9 cellular contexts compared by ENCODE assay signal in genomic region chr1:164617607-164618564, GRCh38. TPM values are rescaled to one million over a fixed set of nuclear protein-coding genes. Genes with fewer than 3 reads are reported as not detected.
DNase-seq lines count a peak whose midpoint lies in the region; ATAC-seq and TF ChIP-seq lines count a peak whose summit lies in the region.
"Had no signal": no experiment of that assay in that cellular context is flagged by ENCODE, and none has a peak within 500 bp of the region (broad histone marks: within the 10 kb centered on the region; RNA-seq: fewer than 3 reads in every experiment).

No MANE protein-coding gene starts in this region.

- no peaks in the 10 kb centered on the region for H3K9me3 ChIP-seq in HCT116 (ENCODE audit: control insufficient read depth in 1 of 2, insufficient read depth in 1 of 2, low read depth in 1 of 2, low read length in 2 of 2)
- H3K9me3 ChIP-seq: neutrophil had no signal

- peak; percentile 19 for DNase-seq in HCT116 (ENCODE audit: low read depth, low spot score)
- peak; percentile 69 for DNase-seq in SK-MEL-5 (ENCODE audit: low read depth, low spot score)
- peak; percentile 51 for DNase-seq in iPS-NIHi7 (ENCODE audit: extremely low spot score)
- DNase-seq in activated effector memory CD4-positive, alpha-beta T cell treated with anti-CD3 and anti-CD28 coated beads, Interleukin-2, amount 50 U/mL, for 16 hours: no peak
- no peak for DNase-seq in Kasumi-1 (lab: John Stamatoyannopoulos, UW)
- no peak for DNase-seq in NOMO-1 treated with DMSO at 0.1 percent for 48 hours (lab: John Stamatoyannopoulos, UW; ENCODE audit: unreplicated experiment)

- intact Hi-C loops in HCT116 (cut with micrococcal nuclease): loop anchor here (1.0 to 5.0 kb wide), 9 partner anchors 101 to 1256 kb away; no protein-coding TSS in a partner anchor

- no peaks in the 10 kb centered on the region for H3K36me3 ChIP-seq in HCT116 (ENCODE audit: control insufficient read depth in 1 of 2, insufficient read depth in 2 of 2, low read length in 2 of 2)
- H3K36me3 ChIP-seq: neutrophil had no signal

- no peaks in the 10 kb centered on the region for H4K20me1 ChIP-seq in HCT116 (ENCODE audit: insufficient read depth)

- H3K79me2 ChIP-seq in HCT116 (ENCODE audit: insufficient read depth, low read length): no peaks in the 10 kb centered on the region

- no TSS peak for BruUV-seq in HCT116 (replicated peaks; lab: Mats Ljungman, UMichigan)

- H3K27me3 ChIP-seq in HCT116 (ENCODE audit: insufficient read depth, low read length): no peaks in the 10 kb centered on the region
- H3K27me3 ChIP-seq: neutrophil had no signal

- ATAC-seq in HCT116 (peak; percentile 75), HG02938 (IDR thresholded peaks at IDR 0.05; ENCODE audit: unreplicated experiment) (no peak)

- TF ChIP-seq RAD21 in HCT116 (IDR thresholded peaks at IDR 0.05; ENCODE audit: low read depth): peak; percentile 92

- no peak for TF ChIP-seq POLR2A in HCT116 (IDR thresholded peaks at IDR 0.05; ENCODE audit: borderline replicate concordance, extremely low read depth, insufficient read depth, insufficient read length)

- no peak overlapping the region for H3K4me3 ChIP-seq in HCT116 (replicated peaks in 1 of 2; ENCODE audit: low read depth in 1 of 2, low read length in 2 of 2)

- CTCF ChIA-PET in HCT116 (lab: Charles Lee): interaction anchor here (1.1 to 2.3 kb wide), 5 partner anchors 11 to 1259 kb away, joined by 3 to 6 read pairs (median 4); no protein-coding TSS in a partner anchor

- H2AFZ ChIP-seq in HCT116 (ENCODE audit: low read depth, low read length, poor library complexity, severe bottlenecking): no peak overlapping the region

- POLR2A ChIA-PET in HCT116 (lab: Charles Lee): interaction anchor here (0.7 kb wide), 1 partner anchor 59 kb away, joined by 4 read pairs; the partner anchor contains the start of gene PBX1

- no peaks in the 10 kb centered on the region for H3K9me2 ChIP-seq in HCT116 (ENCODE audit: insufficient read depth)

- TF ChIP-seq CTCF in 22Rv1 (IDR thresholded peaks at IDR 0.05): peak; percentile 76
- peak; percentile 69 to 82 (median 72); a peak in 5 of 6 replicates for TF ChIP-seq CTCF in HCT116 (IDR thresholded peaks at IDR 0.05 in 2 of 3, conservative IDR thresholded peaks at IDR 0.05 in 1 of 3; ENCODE audit: borderline replicate concordance in 1 of 3, insufficient read depth in 1 of 3, low read depth in 2 of 3, low read length in 2 of 3)

- no peak overlapping the region for H3K9ac ChIP-seq in HCT116 (ENCODE audit: low read length)

- H3K4me2 ChIP-seq in HCT116 (ENCODE audit: low read length): no peak overlapping the region

- in situ Hi-C loops in SK-MEL-5 (cut with HindIII; ENCODE audit: low pct_unique_long_range_greater_than_20kb, low sequenced_read_pairs): no loop called here

- H3K4me1 ChIP-seq in HCT116 (ENCODE audit: control insufficient read depth in 1 of 2, insufficient read depth in 2 of 2, low read length in 2 of 2): peaks cover 21 to 27% of the 10 kb centered on the region in 2 experiments

- H3K27ac ChIP-seq in 22Rv1 (no peak overlapping the region), HCT116 (ENCODE audit: low read depth, low read length) (no peak overlapping the region)
- H3K27ac ChIP-seq: neutrophil had no signal

- RAD21 ChIA-PET in HCT116 (lab: Charles Lee; ENCODE audit: low non-redundant PET in 1 of 2, low total read pairs in 2 of 2, uncharacterized antibody in 2 of 2, unreplicated experiment in 2 of 2): interaction anchor here (0.6 to 1.0 kb wide), 3 partner anchors 169 to 1805 kb away, joined by 3 read pairs; no protein-coding TSS in a partner anchor

TF ChIP-seq in HCT116, 20 proteins besides CTCF, POLR2A, EP300 and RAD21:
- TF ChIP-seq YY1 (IDR thresholded peaks at IDR 0.05; ENCODE audit: extremely low read depth, insufficient replicate concordance, low read depth, low read length) (peak; percentile 25), TCF7L2 (IDR thresholded peaks at IDR 0.05; ENCODE audit: borderline replicate concordance, extremely low read depth, insufficient read depth, insufficient read length) (no peak)
TF ChIP-seq in HCT116: peak in this region for 1.

RNA-seq across cellular contexts. Expression of gene PBX1, which starts 58.9 kb away (rescaled TPM):
- 29.6 TPM for total RNA-seq in HCT116 (2021; ENCODE audit: unreplicated experiment)
- 6.4 and 7.6 TPM in 2 replicates for polyA plus RNA-seq in HCT116 (2012)
- total RNA-seq in SK-MEL-5 (2014; rRNA removed; shearing (Covaris generic)): 1.2 and 1.9 TPM in 2 replicates
- 0.60 and 0.70 TPM in 2 replicates for polyA plus RNA-seq in SK-MEL-5 (2015; cell fraction: cytosol; rRNA removed)
- polyA plus RNA-seq in SK-MEL-5 (2015; cell fraction: nucleus; rRNA removed): 0.49 and 0.99 TPM in 2 replicates

Comparison
In these comparisons a context has a peak if more than half of its experiments do, and no peak if none do; other contexts are left out.
1. DNase-seq: peak in HCT116 (single experiment), SK-MEL-5 (single experiment) and iPS-NIHi7 (single experiment); none in activated effector memory CD4-positive, alpha-beta T cell treated with anti-CD3 and anti-CD28 coated beads, Interleukin-2, amount 50 U/mL, for 16 hours (single experiment), Kasumi-1 (0 of 2) and NOMO-1 treated with DMSO at 0.1 percent for 48 hours (single experiment).
2. RNA of gene PBX1, which starts 58.9 kb away (total RNA-seq): 29.6 TPM in HCT116 (single experiment); 1.2 to 1.9 TPM in SK-MEL-5; every median in the first group is over 10 times any median in the second.